In genomic region chr20:5065489-5066383, GRCh38 we compare ENCODE assay signal across 9 cellular contexts. TPM values are rescaled to one million over a fixed set of nuclear protein-coding genes. Genes with fewer than 3 reads are reported as not detected.
A peak's percentile ranks its signal among the peaks of the same experiment; 100 is the strongest.
DNase-seq lines count a peak whose midpoint lies in the region; ATAC-seq and TF ChIP-seq lines count a peak whose summit lies in the region.
"Had no signal": no experiment of that assay in that cellular context is flagged by ENCODE, and none has a peak within 500 bp of the region (broad histone marks: within the 10 kb centered on the region; RNA-seq: fewer than 3 reads in every experiment).

No MANE protein-coding gene starts in this region.

- no peaks in the 10 kb centered on the region for H3K9me3 Mint-ChIP-seq in osteocyte (ENCODE audit: unreplicated experiment)
- H3K9me3 Mint-ChIP-seq: naive B cell had no signal

- H3K4me3 ChIP-seq in MG63 = no peak overlapping the region
- no peak overlapping the region for H3K4me3 ChIP-seq in choroid plexus epithelial cell (ENCODE audit: low read depth, low read length)

- H3K27me3 Mint-ChIP-seq in osteocyte (ENCODE audit: unreplicated experiment) = no peaks in the 10 kb centered on the region
- H3K27me3 Mint-ChIP-seq: naive B cell had no signal

- H3K27ac Mint-ChIP-seq in osteocyte (ENCODE audit: unreplicated experiment) = no peak overlapping the region

- peaks cover 4% of the 10 kb centered on the region for H3K4me1 Mint-ChIP-seq in osteocyte (ENCODE audit: unreplicated experiment)

- no peaks in the 10 kb centered on the region for H3K36me3 ChIP-seq in MG63

- peak; percentile 27 for DNase-seq in Ammon's horn (ENCODE audit: low spot score)
- DNase-seq in MG63 = peak; percentile 99
- peak; percentile 85 for DNase-seq in choroid plexus epithelial cell (ENCODE audit: low read depth)
- peak; percentile 36 to 94 for DNase-seq in lung microvascular endothelial cell (ENCODE audit: low read depth in 2 of 2)
- DNase-seq in GDM1 (lab: John Stamatoyannopoulos, UW) = no peak
- no peak for DNase-seq in osteocyte (ENCODE audit: extremely low spot score, unreplicated experiment)
- DNase-seq: naive B cell had no signal

- H3K36me3 Mint-ChIP-seq in osteocyte (ENCODE audit: unreplicated experiment) = no peaks in the 10 kb centered on the region
- H3K36me3 Mint-ChIP-seq: naive B cell had no signal

- H3K4me3 Mint-ChIP-seq in osteocyte (ENCODE audit: unreplicated experiment) = no peak overlapping the region
- H3K4me3 Mint-ChIP-seq: naive B cell had no signal

- no peaks in the 10 kb centered on the region for H3K9me3 ChIP-seq in MG63

- no peaks in the 10 kb centered on the region for H3K27me3 ChIP-seq in MG63

- no peak for ATAC-seq in HG02885 (IDR thresholded peaks at IDR 0.05; ENCODE audit: poor library complexity, unreplicated experiment)
- ATAC-seq in HG03457 (IDR thresholded peaks at IDR 0.05; ENCODE audit: unreplicated experiment) = no peak

- TF ChIP-seq CTCF in choroid plexus epithelial cell (conservative IDR thresholded peaks at IDR 0.05; ENCODE audit: low read depth, low read length) = no peak
- no peak for TF ChIP-seq CTCF in osteocyte (IDR thresholded peaks at IDR 0.05)

RNA-seq across cellular contexts. Expression of gene TMEM230, which starts 47.1 kb away (rescaled TPM):
- total RNA-seq in MG63 (2014; rRNA removed; shearing (Covaris generic); ENCODE audit: low replicate concordance) = 69.9 and 72.2 TPM in 2 replicates
- 73.2 and 92.9 TPM in 2 replicates for total RNA-seq in lung microvascular endothelial cell
- 97.4 and 101 TPM in 2 replicates for total RNA-seq in osteocyte

RNA-seq across cellular contexts. Expression of gene PCNA, which starts 54.0 kb away (rescaled TPM):
- 185 and 256 TPM in 2 replicates for total RNA-seq in MG63 (2014; rRNA removed; shearing (Covaris generic); ENCODE audit: low replicate concordance)
- total RNA-seq in lung microvascular endothelial cell = 52.0 and 98.5 TPM in 2 replicates
- total RNA-seq in osteocyte = 63.4 and 65.6 TPM in 2 replicates

Comparison
In these comparisons a context has a peak if more than half of its experiments do, and no peak if none do; other contexts are left out.
1. DNase-seq: peak in Ammon's horn (single experiment), MG63 (single experiment), choroid plexus epithelial cell (single experiment) and lung microvascular endothelial cell (2 of 2); none in GDM1 (single experiment) and osteocyte (single experiment).